Comparison of ENCODE assay signal across 8 cellular contexts in the genomic region with DNA sequence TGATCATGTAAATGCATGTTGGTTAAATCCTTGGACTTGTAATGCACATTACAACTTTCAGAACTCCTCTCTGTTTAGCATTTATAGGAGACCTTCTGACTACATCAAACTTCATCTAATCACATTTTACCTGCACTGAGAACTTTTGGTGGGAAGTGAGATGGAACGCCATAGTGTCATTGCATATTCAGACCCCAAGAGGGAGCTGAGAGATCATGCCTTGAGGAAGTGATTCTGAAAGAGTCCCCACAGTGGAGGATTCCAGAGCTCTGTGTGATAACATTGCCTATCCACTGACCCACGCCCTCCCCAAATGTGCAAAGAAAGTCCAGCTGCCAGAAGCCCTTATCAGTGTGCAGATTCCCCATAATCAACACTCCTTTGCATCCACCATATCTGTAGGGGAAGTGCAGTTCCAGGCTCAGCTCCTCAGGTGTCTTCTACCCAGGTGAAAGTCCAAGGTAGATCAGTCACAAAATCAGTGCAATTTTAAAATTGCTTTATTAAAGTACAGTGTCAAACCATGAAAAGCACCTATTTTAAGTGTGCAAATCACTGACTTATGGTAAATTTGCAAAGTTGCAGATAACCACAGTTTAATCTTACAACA.
DNase-seq lines count a peak whose midpoint lies in the region; ATAC-seq and TF ChIP-seq lines count a peak whose summit lies in the region.

No MANE protein-coding gene starts in this region.

- H3K79me2 ChIP-seq in hepatocyte, result no peaks in the 10 kb centered on the region

- no peaks in the 10 kb centered on the region for H4K20me1 ChIP-seq in hepatocyte (ENCODE audit: insufficient read depth, poor library complexity, severe bottlenecking)

- no peak overlapping the region for H4K91ac ChIP-seq in mesenchymal stem cell (ENCODE audit: low read length)

- H3K23ac ChIP-seq in mesenchymal stem cell (ENCODE audit: low read length in 2 of 2), result no peak overlapping the region

- no peaks in the 10 kb centered on the region for H3K79me1 ChIP-seq in mesenchymal stem cell (replicated peaks; ENCODE audit: low read length, poor library complexity, severe bottlenecking)

- H3K4me2 ChIP-seq in mesenchymal stem cell (ENCODE audit: low read length, poor library complexity, severe bottlenecking) (no peak overlapping the region), hepatocyte (no peak overlapping the region)

- H4K8ac ChIP-seq in mesenchymal stem cell (ENCODE audit: low read length), result no peak overlapping the region

- H2AFZ ChIP-seq in mesenchymal stem cell (ENCODE audit: low read depth, low read length), result no peak overlapping the region
- H2AFZ ChIP-seq in hepatocyte, result no peak overlapping the region

- no peak for ATAC-seq in GM21515 (IDR thresholded peaks at IDR 0.05; ENCODE audit: unreplicated experiment)

- H2BK5ac ChIP-seq in mesenchymal stem cell (ENCODE audit: low read depth, low read length, poor library complexity, severe bottlenecking), result no peak overlapping the region

- H3K27ac ChIP-seq in mesenchymal stem cell (ENCODE audit: low read length, poor library complexity, severe bottlenecking) (no peak overlapping the region), hepatocyte (no peak overlapping the region)

- WGBS in mesenchymal stem cell, result 0% methylated on average over 2 of the region's 2 CpGs
- WGBS in hepatocyte (ENCODE audit: low lambda C conversion rate, missing lambda C conversion rate), result 48% methylated on average over 2 of the region's 2 CpGs

- H3K9me3 ChIP-seq in mesenchymal stem cell (ENCODE audit: control insufficient read depth, low read length) (no peaks in the 10 kb centered on the region), hepatocyte (ENCODE audit: low read depth) (peaks cover 6% of the 10 kb centered on the region)

- H3K14ac ChIP-seq in mesenchymal stem cell (ENCODE audit: low read length in 2 of 2), result no peak overlapping the region

- H2AK5ac ChIP-seq in mesenchymal stem cell (ENCODE audit: low read length, severe bottlenecking), result no peak overlapping the region

- DNase-seq in AG09309 (ENCODE audit: low read depth) (no peak), GM13977 (ENCODE audit: low spot score) (no peak), NCI-H2171 (lab: John Stamatoyannopoulos, UW) (peak; percentile 5), choroid plexus epithelial cell (ENCODE audit: low read depth) (peak; percentile 63), mesenchymal stem cell (peak; percentile 10), hepatocyte (ENCODE audit: low spot score) (no peak), NCI-H510A treated with DMSO at 0.1 percent for 48 hours (lab: John Stamatoyannopoulos, UW) (no peak)

- H3K36me3 ChIP-seq in mesenchymal stem cell (ENCODE audit: control insufficient read depth in 1 of 2, insufficient read depth in 2 of 2, low read depth in 1 of 2, low read length in 2 of 2), result no peaks in the 10 kb centered on the region
- H3K36me3 ChIP-seq in hepatocyte (replicated peaks; ENCODE audit: insufficient read depth, low read depth), result no peaks in the 10 kb centered on the region

- H2BK15ac ChIP-seq in mesenchymal stem cell (ENCODE audit: low read depth, poor library complexity, severe bottlenecking), result no peak overlapping the region

- no peaks in the 10 kb centered on the region for H3K9me2 ChIP-seq in hepatocyte (replicated peaks; ENCODE audit: insufficient read depth)

- H3K4me1 ChIP-seq in mesenchymal stem cell (ENCODE audit: control insufficient read depth, insufficient read depth, low read depth, low read length) (no peaks in the 10 kb centered on the region), hepatocyte (ENCODE audit: insufficient read depth) (no peaks in the 10 kb centered on the region)

- H3K27me3 ChIP-seq in mesenchymal stem cell (ENCODE audit: control insufficient read depth in 1 of 2, insufficient read depth in 1 of 2, low read length in 2 of 2) (peaks cover 0 to 25% of the 10 kb centered on the region in 2 experiments), hepatocyte (no peaks in the 10 kb centered on the region)

- no peak overlapping the region for H2BK120ac ChIP-seq in mesenchymal stem cell (ENCODE audit: low read depth, low read length)

- in situ Hi-C loops in GM13977 (cut with MboI; ENCODE audit: low pct_unique_long_range_greater_than_20kb, low sequenced_read_pairs, unreplicated experiment), result no loop called here

- no peak overlapping the region for H3K4ac ChIP-seq in mesenchymal stem cell (ENCODE audit: low read depth in 1 of 2, low read length in 2 of 2)

- no peak overlapping the region for H3K4me3 ChIP-seq in AG09309 (ENCODE audit: control insufficient read depth, low read depth, low read length)
- H3K4me3 ChIP-seq in choroid plexus epithelial cell (ENCODE audit: low read depth, low read length), result no peak overlapping the region
- no peak overlapping the region for H3K4me3 ChIP-seq in mesenchymal stem cell (ENCODE audit: insufficient read depth in 1 of 2, low read depth in 1 of 2, low read length in 2 of 2)
- H3K4me3 ChIP-seq in hepatocyte, result no peak overlapping the region

- H2BK12ac ChIP-seq in mesenchymal stem cell (ENCODE audit: low read length in 2 of 2), result no peak overlapping the region

- H3K9ac ChIP-seq in mesenchymal stem cell (ENCODE audit: low read length), result no peak overlapping the region

- H3K18ac ChIP-seq in mesenchymal stem cell (ENCODE audit: low read depth in 1 of 2, low read length in 2 of 2), result no peak overlapping the region

- TF ChIP-seq CTCF in AG09309 (IDR thresholded peaks at IDR 0.05; ENCODE audit: control insufficient read depth, insufficient read depth, low read depth, low read length, missing control alignments) (peak; percentile 76), GM13977 (IDR thresholded peaks at IDR 0.05; ENCODE audit: extremely low read depth, insufficient read depth, missing control alignments) (peak; percentile 30), choroid plexus epithelial cell (conservative IDR thresholded peaks at IDR 0.05; ENCODE audit: low read depth, low read length) (peak; percentile 84), hepatocyte (IDR thresholded peaks at IDR 0.05; ENCODE audit: poor library complexity) (no peak)

Comparison
In these comparisons a context has a peak if more than half of its experiments do, and no peak if none do; other contexts are left out.
1. DNase-seq: peak in NCI-H2171 (single experiment), choroid plexus epithelial cell (single experiment) and mesenchymal stem cell (single experiment); none in AG09309 (single experiment), GM13977 (single experiment), hepatocyte (single experiment) and NCI-H510A treated with DMSO at 0.1 percent for 48 hours (single experiment).